In the genomic region with DNA sequence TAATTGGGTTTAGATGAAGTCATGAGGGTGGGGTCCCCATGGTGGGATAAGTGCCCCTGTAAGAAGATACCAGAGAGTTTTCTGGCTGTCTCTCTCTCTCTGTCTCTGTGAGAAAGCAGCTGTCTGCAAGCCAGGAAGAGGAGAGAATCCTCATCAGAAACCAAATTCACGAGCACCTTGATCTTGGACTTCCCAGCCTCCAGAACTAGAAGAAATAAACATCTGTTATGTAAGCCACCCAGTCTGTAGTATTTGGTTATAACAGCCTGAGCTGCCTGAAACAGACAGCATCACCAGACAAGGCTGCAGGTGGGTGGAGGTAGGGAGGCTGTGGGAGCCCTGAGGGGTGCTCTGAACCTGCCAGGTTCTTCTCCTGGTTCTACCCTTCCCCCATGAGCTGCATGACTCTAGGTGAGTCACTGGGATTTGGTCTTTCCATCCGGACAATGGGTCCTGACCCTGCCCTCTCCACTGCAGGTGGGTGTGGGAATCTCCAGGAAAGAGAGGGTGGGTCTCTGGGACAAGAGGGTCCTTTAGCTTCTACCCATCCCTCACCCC, we compare ENCODE assay signal across 21 cellular contexts. TPM values are rescaled to one million over a fixed set of nuclear protein-coding genes. Genes with fewer than 3 reads are reported as not detected.
DNase-seq lines count a peak whose midpoint lies in the region; ATAC-seq, FAIRE-seq and TF ChIP-seq lines count a peak whose summit lies in the region.
"Had no signal": no experiment of that assay in that cellular context is flagged by ENCODE, and none has a peak within 500 bp of the region (broad histone marks: within the 10 kb centered on the region; RNA-seq: fewer than 3 reads in every experiment).

No MANE protein-coding gene starts in this region.

- H3K27ac ChIP-seq in HepG2 (ENCODE audit: extremely low read length, insufficient read depth, low read length) (no peak overlapping the region), right lobe of liver (no peak overlapping the region), mammary epithelial cell (ENCODE audit: insufficient read depth, low read depth, low read length) (peak overlapping the region; percentile 14), foreskin keratinocyte (peak overlapping the region; percentile 91)

- H2AFZ ChIP-seq in HepG2 (ENCODE audit: low read length): no peak overlapping the region
- no peak overlapping the region for H2AFZ ChIP-seq in mammary epithelial cell (ENCODE audit: low read depth, low read length)
- H2AFZ ChIP-seq: GM23338 had no signal

- TF ChIP-seq EP300 in HepG2 (IDR thresholded peaks at IDR 0.05; ENCODE audit: low read depth in 2 of 2, low read length in 2 of 2) (no peak), HepG2 (CRISPR knock-in tag; IDR thresholded peaks at IDR 0.05; ENCODE audit: borderline replicate concordance) (no peak)

- BruUV-seq in HepG2 (replicated peaks; lab: Mats Ljungman, UMichigan) (no TSS peak), mammary epithelial cell (replicated peaks; lab: Mats Ljungman, UMichigan) (TSS peak; percentile 37)

- H3K4me1 ChIP-seq in HepG2 (ENCODE audit: insufficient read depth, low read length) (peaks cover 77% of the 10 kb centered on the region), right lobe of liver (no peaks in the 10 kb centered on the region), mammary epithelial cell (ENCODE audit: insufficient read depth, low read length) (peaks cover 59% of the 10 kb centered on the region), foreskin keratinocyte (peaks cover 41% of the 10 kb centered on the region)

- dilution Hi-C loops in mammary epithelial cell (cut with HindIII; ENCODE audit: low sequenced_read_pairs): no loop called here

- no peak for TF ChIP-seq RAD21 in HepG2 (CRISPR knock-in tag; IDR thresholded peaks at IDR 0.05)

- no peaks in the 10 kb centered on the region for H4K20me1 ChIP-seq in HepG2 (ENCODE audit: insufficient read depth, low read length)
- H4K20me1 ChIP-seq in mammary epithelial cell (ENCODE audit: insufficient read depth, low read length): no peaks in the 10 kb centered on the region

- DNase-seq in HepG2 (ENCODE audit: low spot score): no peak
- no peak for DNase-seq in right lobe of liver
- DNase-seq in mammary epithelial cell: peak; percentile 51
- peak; percentile 51 to 79 for DNase-seq in foreskin keratinocyte
- DNase-seq in ureter (ENCODE audit: low spot score): peak; percentile 24
- DNase-seq in NCI-H146 treated with DMSO at 0.1 percent for 48 hours (lab: John Stamatoyannopoulos, UW; ENCODE audit: unreplicated experiment): no peak
- DNase-seq in cerebellar nuclear complex (lab: John Stamatoyannopoulos, UW): no peak
- DNase-seq: ACHN, AML-193, COR-L47, GF-D8, KG1, NCI-H1048, NCI-H187, NCI-H226, NCI-H524 treated with DMSO at 0.1 percent for 48 hours, Right ventricle myocardium superior had no signal

- POLR2A ChIA-PET in HepG2 (lab: Yijun Ruan, JAX): interaction anchor here (1.0 to 1.4 kb wide), 3 partner anchors 11 to 106 kb away, joined by 3 to 4 read pairs (median 4); a partner anchor contains a TSS

- CTCF ChIA-PET in HepG2 (lab: Yijun Ruan, JAX; ENCODE audit: low intra/inter-chr PET ratio, low total read pairs): no interaction called here
- CTCF ChIA-PET in mammary epithelial cell (lab: Charles Lee; ENCODE audit: low non-redundant PET): no interaction called here

- H3K79me2 ChIP-seq in HepG2 (ENCODE audit: insufficient read depth, low read length) (no peaks in the 10 kb centered on the region), mammary epithelial cell (ENCODE audit: insufficient read depth, low read length) (no peaks in the 10 kb centered on the region)

- peak overlapping the region; percentile 71 for H3K4me2 ChIP-seq in HepG2 (ENCODE audit: low read depth, low read length)
- H3K4me2 ChIP-seq in mammary epithelial cell (ENCODE audit: insufficient read depth, low read depth, low read length): no peak overlapping the region
- H3K4me2 ChIP-seq: GM23338 had no signal

- in situ Hi-C loops in HepG2 (cut with HindIII; ENCODE audit: extremely low pct_ligation_motif_present, low pct_unique_long_range_greater_than_20kb) (no loop called here), mammary epithelial cell (cut with MboI; ENCODE audit: low sequenced_read_pairs in 2 of 2) (no loop called here)

- WGBS in HepG2 (ENCODE audit: low lambda C conversion rate): 4% methylated on average over 2 of the region's 2 CpGs
- WGBS in right lobe of liver (ENCODE audit: insufficient coverage, low coverage, low lambda C conversion rate, missing lambda C conversion rate): 100% methylated on average over 1 of the region's 2 CpGs
- 50% methylated on average over 2 of the region's 2 CpGs for WGBS in mammary epithelial cell (ENCODE audit: low coverage, missing lambda C conversion rate)

- ATAC-seq in HepG2 (peak; percentile 3; the same call in 1 of the 3 replicates), right lobe of liver (no peak), foreskin keratinocyte (peak; percentile 73), HG02938 (IDR thresholded peaks at IDR 0.05; ENCODE audit: unreplicated experiment) (no peak)
- ATAC-seq: GM23338, Panc1 had no signal

- H3K27me3 ChIP-seq in HepG2 (ENCODE audit: control insufficient read depth in 1 of 2, insufficient read depth in 2 of 2, low read length in 2 of 2): peaks cover 0 to 1% of the 10 kb centered on the region in 2 experiments; a peak in 1 of 5 replicates
- H3K27me3 ChIP-seq in right lobe of liver: no peaks in the 10 kb centered on the region
- no peaks in the 10 kb centered on the region for H3K27me3 ChIP-seq in mammary epithelial cell (ENCODE audit: insufficient read depth, low read length)
- no peaks in the 10 kb centered on the region for H3K27me3 ChIP-seq in foreskin keratinocyte

- H3K9ac ChIP-seq in HepG2 (ENCODE audit: insufficient read depth, low read depth, low read length) (no peak overlapping the region), mammary epithelial cell (ENCODE audit: insufficient read depth, low read length) (no peak overlapping the region)

- peak overlapping the region in 1 of 3 experiments; percentile 45; a peak in 1 of 6 replicates for H3K4me3 ChIP-seq in HepG2 (replicated peaks in 1 of 3; ENCODE audit: insufficient read depth in 1 of 3, low read depth in 2 of 3, low read length in 3 of 3)
- no peak overlapping the region for H3K4me3 ChIP-seq in right lobe of liver
- no peak overlapping the region for H3K4me3 ChIP-seq in mammary epithelial cell (replicated peaks in 1 of 3; ENCODE audit: insufficient read depth in 1 of 3, low read depth in 2 of 3, low read length in 3 of 3)
- H3K4me3 ChIP-seq: GM23338 had no signal

- H3K36me3 ChIP-seq in HepG2 (replicated peaks in 1 of 2; ENCODE audit: control insufficient read depth in 1 of 2, insufficient read depth in 2 of 2, low read length in 2 of 2) (no peaks in the 10 kb centered on the region), right lobe of liver (no peaks in the 10 kb centered on the region), mammary epithelial cell (ENCODE audit: insufficient read depth, low read length) (no peaks in the 10 kb centered on the region)

- TF ChIP-seq CTCF in HepG2 (CRISPR knock-in tag; IDR thresholded peaks at IDR 0.05): no peak
- no peak for TF ChIP-seq CTCF in right lobe of liver (IDR thresholded peaks at IDR 0.05)
- no peak for TF ChIP-seq CTCF in mammary epithelial cell (conservative IDR thresholded peaks at IDR 0.05 in 1 of 2, IDR thresholded peaks at IDR 0.05 in 1 of 2; ENCODE audit: extremely low read depth in 1 of 2, insufficient read depth in 1 of 2, low read depth in 1 of 2, low read length in 2 of 2)
- TF ChIP-seq CTCF in foreskin keratinocyte (conservative IDR thresholded peaks at IDR 0.05): no peak

- no peak for TF ChIP-seq POLR2A in HepG2 (IDR thresholded peaks at IDR 0.05; ENCODE audit: insufficient read depth in 1 of 2, low read depth in 2 of 2, low read length in 2 of 2)
- no peak for TF ChIP-seq POLR2A in right lobe of liver (IDR thresholded peaks at IDR 0.05)

- intact Hi-C loops in HepG2 (cut with micrococcal nuclease; ENCODE audit: unreplicated experiment) (no loop called here), right lobe of liver (cut with DNase I) (no loop called here), mammary epithelial cell (cut with micrococcal nuclease) (no loop called here)

- H3K9me3 ChIP-seq in HepG2 (ENCODE audit: low read length) (no peaks in the 10 kb centered on the region), right lobe of liver (no peaks in the 10 kb centered on the region), mammary epithelial cell (replicated peaks; ENCODE audit: insufficient read depth, low read length) (peaks cover 2% of the 10 kb centered on the region)

- no peak for FAIRE-seq in HepG2 (lab: Jason Lieb, UNC)
- FAIRE-seq: GM12891 had no signal

RNA-seq across cellular contexts. Expression of a gene that starts 34.3 kb away (rescaled TPM):
- total RNA-seq in HepG2 (2016; rRNA removed; fragmentation: Illumina TruSeq; extraction: Trizol) (34.1 and 68.1 TPM in 2 replicates), right lobe of liver (100 to 1,000 TPM in 5 of 6 experiments, 10 to 100 TPM in 1; 91.3 to 571 (median 132) TPM), mammary epithelial cell (100 to 1,000 TPM; 161 to 313 TPM), foreskin keratinocyte (88.6 and 89.7 TPM in 2 replicates), ureter (261 TPM)
- 13.4 and 14.2 TPM in 2 replicates for total RNA-seq in HepG2 (2016; cell fraction: cytosol; rRNA removed; fragmentation: Illumina TruSeq; extraction: Trizol; ENCODE audit: low read depth)
- 26.8 and 72.7 TPM in 2 replicates for total RNA-seq in HepG2 (2016; cell fraction: insoluble cytoplasmic fraction; rRNA removed; fragmentation: Illumina TruSeq; extraction: Trizol)
- total RNA-seq in HepG2 (2016; cell fraction: membrane; rRNA removed; fragmentation: Illumina TruSeq; extraction: Trizol): 33.1 and 34.4 TPM in 2 replicates
- 81.5 and 95.8 TPM in 2 replicates for total RNA-seq in HepG2 (2016; cell fraction: nucleus; rRNA removed; fragmentation: Illumina TruSeq; extraction: Trizol)
- polyA plus RNA-seq in HepG2 (2011; rRNA removed) (629 and 1,104 TPM in 2 replicates), mammary epithelial cell (196 TPM), foreskin keratinocyte (42.5 and 48.3 TPM in 2 replicates)
- 292 and 298 TPM in 2 replicates for polyA plus RNA-seq in HepG2 (2011; cell fraction: cytosol; rRNA removed)
- polyA plus RNA-seq in HepG2 (2011; cell fraction: nucleus; rRNA removed): 3,652 and 4,474 TPM in 2 replicates
- 463 and 546 TPM in 2 replicates for polyA plus RNA-seq in HepG2 (2012)
- 9.2 and 10.7 TPM in 2 replicates for polyA plus RNA-seq in HepG2 (2016; cell fraction: cytosol; fragmentation: Illumina TruSeq; extraction: Trizol; ENCODE audit: low read depth)
- polyA plus RNA-seq in HepG2 (2016; cell fraction: insoluble cytoplasmic fraction; fragmentation: Illumina TruSeq; extraction: Trizol; ENCODE audit: low read depth): 34.1 and 41.6 TPM in 2 replicates
- 24.8 and 25.3 TPM in 2 replicates for polyA plus RNA-seq in HepG2 (2016; cell fraction: membrane; fragmentation: Illumina TruSeq; extraction: Trizol; ENCODE audit: low read depth)
- 253 and 267 TPM in 2 replicates for polyA plus RNA-seq in HepG2 (2016; cell fraction: nucleus; fragmentation: Illumina TruSeq; extraction: Trizol; ENCODE audit: insufficient read depth, low read depth)
- 238 and 645 TPM in 2 replicates for polyA minus RNA-seq in HepG2 (2011; rRNA and poly(A)+ RNA removed; ENCODE audit: low replicate concordance)
- 122 and 136 TPM in 2 replicates for polyA minus RNA-seq in HepG2 (2011; cell fraction: cytosol; rRNA and poly(A)+ RNA removed)
- polyA minus RNA-seq in HepG2 (2011; cell fraction: nucleus; rRNA and poly(A)+ RNA removed): 312 and 405 TPM in 2 replicates
- polyA minus RNA-seq in mammary epithelial cell: 634 TPM

RNA-seq across cellular contexts. Expression of a gene that starts 48.1 kb away (rescaled TPM):
- total RNA-seq in HepG2 (2016; rRNA removed; fragmentation: Illumina TruSeq; extraction: Trizol) (89.1 and 100 TPM in 2 replicates), right lobe of liver (10 to 100 TPM; 23.5 to 45.4 (median 25.6) TPM), mammary epithelial cell (10 to 100 TPM; 27.0 to 49.0 TPM), foreskin keratinocyte (68.5 and 68.6 TPM in 2 replicates), ureter (41.8 TPM)
- total RNA-seq in HepG2 (2016; cell fraction: cytosol; rRNA removed; fragmentation: Illumina TruSeq; extraction: Trizol; ENCODE audit: low read depth): 51.0 and 53.1 TPM in 2 replicates
- total RNA-seq in HepG2 (2016; cell fraction: insoluble cytoplasmic fraction; rRNA removed; fragmentation: Illumina TruSeq; extraction: Trizol): 92.0 and 115 TPM in 2 replicates
- total RNA-seq in HepG2 (2016; cell fraction: membrane; rRNA removed; fragmentation: Illumina TruSeq; extraction: Trizol): 52.2 and 52.5 TPM in 2 replicates
- 44.5 and 50.5 TPM in 2 replicates for total RNA-seq in HepG2 (2016; cell fraction: nucleus; rRNA removed; fragmentation: Illumina TruSeq; extraction: Trizol)
- polyA plus RNA-seq in HepG2 (2011; rRNA removed) (87.8 and 102 TPM in 2 replicates), mammary epithelial cell (63.7 TPM), foreskin keratinocyte (88.8 and 92.9 TPM in 2 replicates)
- polyA plus RNA-seq in HepG2 (2011; cell fraction: cytosol; rRNA removed): 108 and 150 TPM in 2 replicates
- 43.7 and 43.9 TPM in 2 replicates for polyA plus RNA-seq in HepG2 (2011; cell fraction: nucleus; rRNA removed)
- polyA plus RNA-seq in HepG2 (2012): 56.6 and 66.1 TPM in 2 replicates
- 59.0 and 63.6 TPM in 2 replicates for polyA plus RNA-seq in HepG2 (2016; cell fraction: cytosol; fragmentation: Illumina TruSeq; extraction: Trizol; ENCODE audit: low read depth)
- polyA plus RNA-seq in HepG2 (2016; cell fraction: insoluble cytoplasmic fraction; fragmentation: Illumina TruSeq; extraction: Trizol; ENCODE audit: low read depth): 121 and 138 TPM in 2 replicates
- polyA plus RNA-seq in HepG2 (2016; cell fraction: membrane; fragmentation: Illumina TruSeq; extraction: Trizol; ENCODE audit: low read depth): 49.5 and 50.7 TPM in 2 replicates
- polyA plus RNA-seq in HepG2 (2016; cell fraction: nucleus; fragmentation: Illumina TruSeq; extraction: Trizol; ENCODE audit: insufficient read depth, low read depth): 49.3 and 56.1 TPM in 2 replicates
- 146 and 147 TPM in 2 replicates for polyA minus RNA-seq in HepG2 (2011; rRNA and poly(A)+ RNA removed; ENCODE audit: low replicate concordance)
- 32.4 and 35.6 TPM in 2 replicates for polyA minus RNA-seq in HepG2 (2011; cell fraction: cytosol; rRNA and poly(A)+ RNA removed)
- polyA minus RNA-seq in HepG2 (2011; cell fraction: nucleus; rRNA and poly(A)+ RNA removed): 65.1 and 66.4 TPM in 2 replicates
- 39.5 TPM for polyA minus RNA-seq in mammary epithelial cell

Comparison
In these comparisons a context has a peak if more than half of its experiments do, and no peak if none do; other contexts are left out.
1. ATAC-seq: peak in HepG2 (single experiment) and foreskin keratinocyte (single experiment); none in right lobe of liver (0 of 4) and HG02938 (single experiment).
2. DNase-seq: peak in mammary epithelial cell (single experiment), foreskin keratinocyte (2 of 2) and ureter (single experiment); none in HepG2 (single experiment), right lobe of liver (0 of 3), NCI-H146 treated with DMSO at 0.1 percent for 48 hours (single experiment) and cerebellar nuclear complex (0 of 2).
3. H3K27ac ChIP-seq: peak in mammary epithelial cell (single experiment) and foreskin keratinocyte (single experiment); none in HepG2 (single experiment) and right lobe of liver (0 of 3).